Comparison of ENCODE assay signal across 21 cellular contexts in genomic region chr2:85398426-85399182, GRCh38. TPM values are rescaled to one million over a fixed set of nuclear protein-coding genes. Genes with fewer than 3 reads are reported as not detected.
DNase-seq lines count a peak whose midpoint lies in the region; ATAC-seq, FAIRE-seq and TF ChIP-seq lines count a peak whose summit lies in the region.
"Had no signal": no experiment of that assay in that cellular context is flagged by ENCODE, and none has a peak within 500 bp of the region (broad histone marks: within the 10 kb centered on the region; RNA-seq: fewer than 3 reads in every experiment).

No MANE protein-coding gene starts in this region.

- intact Hi-C loops in K562 (cut with micrococcal nuclease) (no loop called here), upper lobe of right lung (cut with DNase I) (no loop called here)

- TF ChIP-seq EP300 in K562 (IDR thresholded peaks at IDR 0.05; ENCODE audit: low read length): no peak

- whole genome bisulfite sequencing in K562 (ENCODE audit: insufficient coverage, low coverage, missing lambda C conversion rate): 64% methylated on average over 8 of the region's 8 CpGs
- 98% methylated on average over 5 of the region's 8 CpGs for WGBS in smooth muscle cell (ENCODE audit: low lambda C conversion rate)

- no peaks in the 10 kb centered on the region for H3K79me2 ChIP-seq in K562 (ENCODE audit: control insufficient read depth, insufficient read depth, low read length)
- peaks cover 13% of the 10 kb centered on the region for H3K79me2 ChIP-seq in parathyroid adenoma
- peaks cover 4% of the 10 kb centered on the region for H3K79me2 ChIP-seq in smooth muscle cell (ENCODE audit: low read depth)

- no peak for TF ChIP-seq POLR2A in K562 (conservative IDR thresholded peaks at IDR 0.05)

- POLR2A ChIA-PET in activated naive CD8-positive, alpha-beta T cell treated with anti-CD3 and anti-CD28 coated beads, Interleukin-2, amount 10 ng/mL, durations not matched to agents 7 days and 5 days (lab: Charles Lee): interaction anchor here (0.7 kb wide), 1 partner anchor 141 kb away, joined by 3 read pairs; the partner anchor contains the start of gene MAT2A
- POLR2A ChIA-PET in K562 (lab: Yijun Ruan, JAX): interaction anchor here (0.6 to 63.9 kb wide), 3 partner anchors 74 to 147 kb away, joined by 3 to 1576 read pairs (median 4); partner anchors contain the start of gene MAT2A

- H3K9me1 ChIP-seq in K562 (ENCODE audit: control insufficient read depth, insufficient read depth, low read length): no peaks in the 10 kb centered on the region

- H3K4me3 ChIP-seq in K562 (no peak overlapping the region), parathyroid adenoma (ENCODE audit: low read depth, low read length) (no peak overlapping the region), upper lobe of right lung (no peak overlapping the region), smooth muscle cell (no peak overlapping the region)
- H3K4me3 ChIP-seq: uterus had no signal

- no TSS peak for BruUV-seq in K562 (replicated peaks; lab: Mats Ljungman, UMichigan)

- peak; percentile 20 for DNase-seq in activated naive CD8-positive, alpha-beta T cell treated with anti-CD3 and anti-CD28 coated beads, Interleukin-2, amount 10 ng/mL, durations not matched to agents 7 days and 5 days
- no peak for DNase-seq in activated naive CD8-positive, alpha-beta T cell treated with anti-CD3 and anti-CD28 coated beads, Interleukin-2, amount 50 U/mL, for 24 hours
- DNase-seq in K562 (ENCODE audit: extremely low read depth in 1 of 4, low spot score in 3 of 4) (no peak), upper lobe of right lung (peak; percentile 58), RPMI8226 (no peak), Kasumi-1 (lab: John Stamatoyannopoulos, UW) (no peak), smooth muscle cell (lab: John Stamatoyannopoulos, UW; ENCODE audit: unreplicated experiment) (no peak)
- DNase-seq: activated CD4-positive, alpha-beta memory T cell treated with anti-CD3 and anti-CD28 coated beads for 36 hours; activated T-cell treated with anti-CD3 and anti-CD28 coated beads for 4 hours; amniotic stem cell; foreskin fibroblast; NCI-H1694; NCI-H345; NCI-H82; OCI-M1; stimulated activated CD4-positive, alpha-beta T cell treated with anti-CD3 and anti-CD28 coated beads, Interleukin-2, amount 100 ng/mL, for 48 hours; T-cell; uterus had no signal

- peak overlapping the region in 1 of 2 experiments; percentile 61; a peak in 1 of 4 replicates for H3K9ac ChIP-seq in K562 (ENCODE audit: insufficient read depth in 1 of 2, low read depth in 2 of 2, low read length in 2 of 2)
- H3K9ac ChIP-seq in parathyroid adenoma: no peak overlapping the region
- H3K9ac ChIP-seq in smooth muscle cell (ENCODE audit: low read depth): no peak overlapping the region

- H3K4me1 ChIP-seq in K562 (replicated peaks in 1 of 2; ENCODE audit: control insufficient read depth in 2 of 2, insufficient read depth in 2 of 2, low read length in 2 of 2): peaks cover 0 to 7% of the 10 kb centered on the region in 2 experiments; a peak in 1 of 5 replicates
- H3K4me1 ChIP-seq in parathyroid adenoma: peaks cover 83% of the 10 kb centered on the region
- peaks cover 11% of the 10 kb centered on the region for H3K4me1 ChIP-seq in upper lobe of right lung
- no peaks in the 10 kb centered on the region for H3K4me1 ChIP-seq in smooth muscle cell (ENCODE audit: low read depth)

- H3K9me3 ChIP-seq in K562 (replicated peaks; ENCODE audit: control insufficient read depth, insufficient read depth, low read depth, low read length) (no peaks in the 10 kb centered on the region; the same call in 1 of the 2 replicates), parathyroid adenoma (ENCODE audit: control insufficient read depth, low read length) (no peaks in the 10 kb centered on the region), upper lobe of right lung (peaks cover 3% of the 10 kb centered on the region), smooth muscle cell (replicated peaks; ENCODE audit: low read depth) (no peaks in the 10 kb centered on the region)
- H3K9me3 ChIP-seq: uterus had no signal

- H3F3A ChIP-seq in smooth muscle cell (ENCODE audit: low read depth): no peaks in the 10 kb centered on the region

- H3K36me3 Mint-ChIP-seq in activated naive CD8-positive, alpha-beta T cell treated with anti-CD3 and anti-CD28 coated beads, Interleukin-2, amount 10 ng/mL, durations not matched to agents 7 days and 5 days: peaks cover 57% of the 10 kb centered on the region
- H3K36me3 Mint-ChIP-seq in activated naive CD8-positive, alpha-beta T cell treated with anti-CD3 and anti-CD28 coated beads, Interleukin-2, amount 50 U/mL, for 24 hours (ENCODE audit: low read depth): peaks cover 7% of the 10 kb centered on the region

- no peak for FAIRE-seq in K562 (lab: Jason Lieb, UNC)
- FAIRE-seq: A204.1 had no signal

- H2AFZ ChIP-seq in K562 (ENCODE audit: low read depth, low read length) (no peak overlapping the region), parathyroid adenoma (peak overlapping the region; percentile 22), smooth muscle cell (ENCODE audit: low read depth) (no peak overlapping the region)

- H3K27me3 Mint-ChIP-seq in activated naive CD8-positive, alpha-beta T cell treated with anti-CD3 and anti-CD28 coated beads, Interleukin-2, amount 10 ng/mL, durations not matched to agents 7 days and 5 days: no peaks in the 10 kb centered on the region
- no peaks in the 10 kb centered on the region for H3K27me3 Mint-ChIP-seq in activated naive CD8-positive, alpha-beta T cell treated with anti-CD3 and anti-CD28 coated beads, Interleukin-2, amount 50 U/mL, for 24 hours
- H3K27me3 Mint-ChIP-seq: activated CD4-positive, alpha-beta memory T cell treated with anti-CD3 and anti-CD28 coated beads for 36 hours; T-cell had no signal

- H3K27ac ChIP-seq in K562 (ENCODE audit: extremely low read depth, low read depth, low read length): no peak overlapping the region
- peak overlapping the region; percentile 97 for H3K27ac ChIP-seq in parathyroid adenoma
- no peak overlapping the region for H3K27ac ChIP-seq in upper lobe of right lung
- H3K27ac ChIP-seq in smooth muscle cell (ENCODE audit: low read depth): no peak overlapping the region
- H3K27ac ChIP-seq: uterus had no signal

- CTCF ChIA-PET in K562 (lab: Yijun Ruan, JAX; ENCODE audit: low intra/inter-chr PET ratio): no interaction called here

- H3K4me2 ChIP-seq in K562 (ENCODE audit: insufficient read depth, low read length) (no peak overlapping the region), parathyroid adenoma (ENCODE audit: low read length) (peak overlapping the region; percentile 93), smooth muscle cell (no peak overlapping the region)

- peaks cover 2% of the 10 kb centered on the region; the same call in 1 of the 3 replicates for H3K36me3 ChIP-seq in K562 (ENCODE audit: control insufficient read depth, insufficient read depth, low read length)
- H3K36me3 ChIP-seq in parathyroid adenoma (ENCODE audit: control insufficient read depth, insufficient read depth, low read length): no peaks in the 10 kb centered on the region
- H3K36me3 ChIP-seq in upper lobe of right lung: peaks cover 28% of the 10 kb centered on the region
- no peaks in the 10 kb centered on the region for H3K36me3 ChIP-seq in smooth muscle cell (ENCODE audit: low read depth)
- H3K36me3 ChIP-seq: uterus had no signal

- no peak for TF ChIP-seq CTCF in K562 (IDR thresholded peaks at IDR 0.05 in 2 of 3, conservative IDR thresholded peaks at IDR 0.05 in 1 of 3; ENCODE audit: insufficient read depth in 2 of 3, low read depth in 1 of 3, low read length in 3 of 3)
- no peak for TF ChIP-seq CTCF in parathyroid adenoma (IDR thresholded peaks at IDR 0.05)
- no peak for TF ChIP-seq CTCF in upper lobe of right lung (IDR thresholded peaks at IDR 0.05)
- TF ChIP-seq CTCF in smooth muscle cell (IDR thresholded peaks at IDR 0.05; ENCODE audit: borderline replicate concordance, insufficient read depth, poor library complexity, severe bottlenecking): no peak

- no peak for TF ChIP-seq RAD21 in K562 (CRISPR knock-in tag; conservative IDR thresholded peaks at IDR 0.05 in 1 of 2, IDR thresholded peaks at IDR 0.05 in 1 of 2)

- ATAC-seq in activated naive CD8-positive, alpha-beta T cell treated with anti-CD3 and anti-CD28 coated beads, Interleukin-2, amount 10 ng/mL, durations not matched to agents 7 days and 5 days (ENCODE audit: low read depth): no peak
- ATAC-seq in activated naive CD8-positive, alpha-beta T cell treated with anti-CD3 and anti-CD28 coated beads, Interleukin-2, amount 50 U/mL, for 24 hours: no peak
- ATAC-seq in K562: peak; percentile 14
- ATAC-seq in upper lobe of right lung: no peak

- no peak overlapping the region for H3K27ac Mint-ChIP-seq in activated naive CD8-positive, alpha-beta T cell treated with anti-CD3 and anti-CD28 coated beads, Interleukin-2, amount 10 ng/mL, durations not matched to agents 7 days and 5 days
- H3K27ac Mint-ChIP-seq in activated naive CD8-positive, alpha-beta T cell treated with anti-CD3 and anti-CD28 coated beads, Interleukin-2, amount 50 U/mL, for 24 hours: no peak overlapping the region
- H3K27ac Mint-ChIP-seq: activated CD4-positive, alpha-beta memory T cell treated with anti-CD3 and anti-CD28 coated beads for 36 hours had no signal

- peaks cover 1% of the 10 kb centered on the region for H3K9me3 Mint-ChIP-seq in activated naive CD8-positive, alpha-beta T cell treated with anti-CD3 and anti-CD28 coated beads, Interleukin-2, amount 10 ng/mL, durations not matched to agents 7 days and 5 days
- peaks cover 7% of the 10 kb centered on the region for H3K9me3 Mint-ChIP-seq in activated naive CD8-positive, alpha-beta T cell treated with anti-CD3 and anti-CD28 coated beads, Interleukin-2, amount 50 U/mL, for 24 hours

- H3K4me3 Mint-ChIP-seq in activated naive CD8-positive, alpha-beta T cell treated with anti-CD3 and anti-CD28 coated beads, Interleukin-2, amount 10 ng/mL, durations not matched to agents 7 days and 5 days: no peak overlapping the region
- H3K4me3 Mint-ChIP-seq in activated naive CD8-positive, alpha-beta T cell treated with anti-CD3 and anti-CD28 coated beads, Interleukin-2, amount 50 U/mL, for 24 hours: no peak overlapping the region
- H3K4me3 Mint-ChIP-seq: activated CD4-positive, alpha-beta memory T cell treated with anti-CD3 and anti-CD28 coated beads for 36 hours; T-cell had no signal

- no peaks in the 10 kb centered on the region for H3K27me3 ChIP-seq in K562 (ENCODE audit: control insufficient read depth in 2 of 2, insufficient read depth in 2 of 2, low read length in 2 of 2)
- no peaks in the 10 kb centered on the region for H3K27me3 ChIP-seq in parathyroid adenoma (ENCODE audit: control insufficient read depth, insufficient read depth, low read length)
- no peaks in the 10 kb centered on the region for H3K27me3 ChIP-seq in upper lobe of right lung
- no peaks in the 10 kb centered on the region for H3K27me3 ChIP-seq in smooth muscle cell (ENCODE audit: low read depth)
- H3K27me3 ChIP-seq: uterus had no signal

- peaks cover 10% of the 10 kb centered on the region for H3K4me1 Mint-ChIP-seq in activated naive CD8-positive, alpha-beta T cell treated with anti-CD3 and anti-CD28 coated beads, Interleukin-2, amount 10 ng/mL, durations not matched to agents 7 days and 5 days
- peaks cover 9% of the 10 kb centered on the region for H3K4me1 Mint-ChIP-seq in activated naive CD8-positive, alpha-beta T cell treated with anti-CD3 and anti-CD28 coated beads, Interleukin-2, amount 50 U/mL, for 24 hours

- in situ Hi-C loops in K562 (cut with MboI): no loop called here

- no peaks in the 10 kb centered on the region for H4K20me1 ChIP-seq in K562 (replicated peaks; ENCODE audit: control insufficient read depth, insufficient read depth, low read length)
- H4K20me1 ChIP-seq in smooth muscle cell (ENCODE audit: low read depth): no peaks in the 10 kb centered on the region

RNA-seq across cellular contexts. Expression of gene CAPG, which starts 11.6 kb away (rescaled TPM):
- 100 to 1,000 TPM; 263 to 279 TPM for total RNA-seq in activated naive CD8-positive, alpha-beta T cell treated with anti-CD3 and anti-CD28 coated beads, Interleukin-2, amount 10 ng/mL, durations not matched to agents 7 days and 5 days
- total RNA-seq in K562 (2011; cell fraction: chromatin; rRNA removed; ENCODE audit: low replicate concordance): 12.5 and 27.5 TPM in 2 replicates
- 22.3 and 22.9 TPM in 2 replicates for total RNA-seq in K562 (2011; cell fraction: nucleolus; rRNA removed)
- 12.0 and 16.9 TPM in 2 replicates for total RNA-seq in K562 (2011; cell fraction: nucleoplasm; rRNA removed)
- total RNA-seq in K562 (2014; rRNA removed): 59.5 and 80.5 TPM in 2 replicates
- 18.9 and 25.3 TPM in 2 replicates for total RNA-seq in K562 (2014; rRNA removed; fragmentation: Illumina TruSeq; extraction: Trizol)
- 82.9 and 85.5 TPM in 2 replicates for total RNA-seq in K562 (2015; rRNA removed; fragmentation: Illumina TruSeq; extraction: Trizol)
- 56.0 and 59.5 TPM in 2 replicates for total RNA-seq in K562 (2021)
- 64.7 and 70.7 TPM in 2 replicates for polyA plus RNA-seq in K562 (2011; rRNA removed)
- 65.8 and 109 TPM in 2 replicates for polyA plus RNA-seq in K562 (2011; cell fraction: cytosol; rRNA removed)
- 41.7 and 43.1 TPM in 2 replicates for polyA plus RNA-seq in K562 (2011; cell fraction: nucleus; rRNA removed)
- polyA plus RNA-seq in K562 (2012): 96.2 and 154 TPM in 2 replicates
- 39.4 and 48.0 TPM in 2 replicates for polyA plus RNA-seq in K562 (2014; fragmentation: Illumina TruSeq; extraction: Trizol)
- 10 to 100 TPM; 10.6 to 21.7 TPM for polyA plus RNA-seq in K562 (2014; fragmentation: Nextera tagmentation; extraction: Ambion mirVana)
- polyA plus RNA-seq in K562 (2014; rRNA removed): 83.4 and 90.4 TPM in 2 replicates
- polyA minus RNA-seq in K562 (2011; rRNA and poly(A)+ RNA removed): 14.5 and 26.8 TPM in 2 replicates
- 16.9 and 25.1 TPM in 2 replicates for polyA minus RNA-seq in K562 (2011; cell fraction: cytosol; rRNA and poly(A)+ RNA removed)
- 11.3 and 15.8 TPM in 2 replicates for polyA minus RNA-seq in K562 (2011; cell fraction: nucleus; rRNA and poly(A)+ RNA removed)
- 419 TPM for total RNA-seq in upper lobe of right lung
- total RNA-seq in smooth muscle cell: 50.1 and 51.6 TPM in 2 replicates
- polyA plus RNA-seq in smooth muscle cell: 96.2 and 183 TPM in 2 replicates

RNA-seq across cellular contexts. Expression of gene SH2D6, which starts 19.9 kb away (rescaled TPM):
- total RNA-seq in activated naive CD8-positive, alpha-beta T cell treated with anti-CD3 and anti-CD28 coated beads, Interleukin-2, amount 10 ng/mL, durations not matched to agents 7 days and 5 days: 1 to 10 TPM in 1 of 2 experiments, under 1 TPM in 1; 0.94 to 1.4 TPM
- 0.32 and 1.1 TPM in 2 replicates for total RNA-seq in K562 (2011; cell fraction: chromatin; rRNA removed; ENCODE audit: low replicate concordance)
- 1.7 and 1.8 TPM in 2 replicates for total RNA-seq in K562 (2011; cell fraction: nucleolus; rRNA removed)
- 0.73 TPM in 1 of 2 replicates, not detected in the other for total RNA-seq in K562 (2011; cell fraction: nucleoplasm; rRNA removed)
- total RNA-seq in K562 (2014; rRNA removed): 0.20 TPM in 1 of 2 replicates, not detected in the other
- 0.76 TPM in 1 of 2 replicates, not detected in the other for total RNA-seq in K562 (2014; rRNA removed; fragmentation: Illumina TruSeq; extraction: Trizol)
- 0.14 TPM in 1 of 2 replicates, not detected in the other for total RNA-seq in K562 (2015; rRNA removed; fragmentation: Illumina TruSeq; extraction: Trizol)
- 0.33 and 0.36 TPM in 2 replicates for total RNA-seq in K562 (2021)
- 0.34 and 0.46 TPM in 2 replicates for polyA plus RNA-seq in K562 (2011; rRNA removed)
- 0.76 TPM in 1 of 2 replicates, not detected in the other for polyA plus RNA-seq in K562 (2011; cell fraction: cytosol; rRNA removed)
- polyA plus RNA-seq in K562 (2011; cell fraction: nucleus; rRNA removed): 1.1 TPM in 2 replicates
- polyA plus RNA-seq in K562 (2012): 0.55 and 1.0 TPM in 2 replicates
- polyA plus RNA-seq in K562 (2014; fragmentation: Illumina TruSeq; extraction: Trizol): not detected in 2 replicates
- polyA plus RNA-seq in K562 (2014; fragmentation: Nextera tagmentation; extraction: Ambion mirVana): under 1 TPM; 0.07 to 0.21 TPM
- 0.41 and 1.2 TPM in 2 replicates for polyA plus RNA-seq in K562 (2014; rRNA removed)
- 0.53 TPM in 1 of 2 replicates, not detected in the other for polyA minus RNA-seq in K562 (2011; rRNA and poly(A)+ RNA removed)
- polyA minus RNA-seq in K562 (2011; cell fraction: cytosol; rRNA and poly(A)+ RNA removed): not detected in 2 replicates
- polyA minus RNA-seq in K562 (2011; cell fraction: nucleus; rRNA and poly(A)+ RNA removed): 0.33 and 1.1 TPM in 2 replicates
- 1.0 TPM for total RNA-seq in upper lobe of right lung
- total RNA-seq in smooth muscle cell: not detected in 2 replicates
- not detected in 2 replicates for polyA plus RNA-seq in smooth muscle cell
- total RNA-seq: G401, uterus had no signal

RNA-seq across cellular contexts. Expression of gene ELMOD3, which starts 44.0 kb away (rescaled TPM):
- total RNA-seq in activated naive CD8-positive, alpha-beta T cell treated with anti-CD3 and anti-CD28 coated beads, Interleukin-2, amount 10 ng/mL, durations not matched to agents 7 days and 5 days: 10 to 100 TPM; 23.1 to 26.4 TPM
- total RNA-seq in K562 (2011; cell fraction: chromatin; rRNA removed; ENCODE audit: low replicate concordance): 51.6 and 62.7 TPM in 2 replicates
- total RNA-seq in K562 (2011; cell fraction: nucleolus; rRNA removed): 34.3 and 36.0 TPM in 2 replicates
- 37.3 and 43.5 TPM in 2 replicates for total RNA-seq in K562 (2011; cell fraction: nucleoplasm; rRNA removed)
- total RNA-seq in K562 (2014; rRNA removed) (6.2 and 9.8 TPM in 2 replicates), K562 (2014; rRNA removed; fragmentation: Illumina TruSeq; extraction: Trizol) (10.5 and 11.6 TPM in 2 replicates), K562 (2015; rRNA removed; fragmentation: Illumina TruSeq; extraction: Trizol) (12.4 and 14.5 TPM in 2 replicates), K562 (2021) (7.8 and 9.2 TPM in 2 replicates), upper lobe of right lung (22.0 TPM), smooth muscle cell (13.3 and 28.2 TPM in 2 replicates)
- polyA plus RNA-seq in K562 (2011; rRNA removed) (14.5 and 18.7 TPM in 2 replicates), K562 (2014; fragmentation: Illumina TruSeq; extraction: Trizol) (11.1 and 14.3 TPM in 2 replicates), K562 (2014; fragmentation: Nextera tagmentation; extraction: Ambion mirVana) (1 to 10 TPM; 2.7 to 6.4 TPM), K562 (2014; rRNA removed) (14.5 and 14.6 TPM in 2 replicates), smooth muscle cell (15.2 and 16.4 TPM in 2 replicates)
- polyA plus RNA-seq in K562 (2011; cell fraction: cytosol; rRNA removed): 11.4 and 12.2 TPM in 2 replicates
- polyA plus RNA-seq in K562 (2011; cell fraction: nucleus; rRNA removed): 29.7 and 49.5 TPM in 2 replicates
- polyA plus RNA-seq in K562 (2012): 8.8 and 16.0 TPM in 2 replicates
- polyA minus RNA-seq in K562 (2011; rRNA and poly(A)+ RNA removed): 11.0 and 17.1 TPM in 2 replicates
- 2.5 and 4.8 TPM in 2 replicates for polyA minus RNA-seq in K562 (2011; cell fraction: cytosol; rRNA and poly(A)+ RNA removed)
- 11.9 and 12.7 TPM in 2 replicates for polyA minus RNA-seq in K562 (2011; cell fraction: nucleus; rRNA and poly(A)+ RNA removed)

RNA-seq across cellular contexts. Expression of gene RETSAT, which starts 44.3 kb away (rescaled TPM):
- 10 to 100 TPM; 28.8 to 29.7 TPM for total RNA-seq in activated naive CD8-positive, alpha-beta T cell treated with anti-CD3 and anti-CD28 coated beads, Interleukin-2, amount 10 ng/mL, durations not matched to agents 7 days and 5 days
- 45.6 and 82.8 TPM in 2 replicates for total RNA-seq in K562 (2011; cell fraction: chromatin; rRNA removed; ENCODE audit: low replicate concordance)
- 68.5 and 68.6 TPM in 2 replicates for total RNA-seq in K562 (2011; cell fraction: nucleolus; rRNA removed)
- total RNA-seq in K562 (2011; cell fraction: nucleoplasm; rRNA removed): 61.2 and 66.1 TPM in 2 replicates
- 12.3 and 15.6 TPM in 2 replicates for total RNA-seq in K562 (2014; rRNA removed)
- 13.2 and 14.4 TPM in 2 replicates for total RNA-seq in K562 (2014; rRNA removed; fragmentation: Illumina TruSeq; extraction: Trizol)
- 17.9 and 20.0 TPM in 2 replicates for total RNA-seq in K562 (2015; rRNA removed; fragmentation: Illumina TruSeq; extraction: Trizol)
- 19.5 and 20.1 TPM in 2 replicates for total RNA-seq in K562 (2021)
- polyA plus RNA-seq in K562 (2011; rRNA removed): 16.8 and 18.3 TPM in 2 replicates
- polyA plus RNA-seq in K562 (2011; cell fraction: cytosol; rRNA removed): 16.5 and 17.9 TPM in 2 replicates
- polyA plus RNA-seq in K562 (2011; cell fraction: nucleus; rRNA removed): 58.2 and 61.1 TPM in 2 replicates
- polyA plus RNA-seq in K562 (2012): 18.6 and 29.4 TPM in 2 replicates
- 18.7 and 21.6 TPM in 2 replicates for polyA plus RNA-seq in K562 (2014; fragmentation: Illumina TruSeq; extraction: Trizol)
- 1 to 10 TPM; 1.9 to 5.6 TPM for polyA plus RNA-seq in K562 (2014; fragmentation: Nextera tagmentation; extraction: Ambion mirVana)
- 13.8 and 16.5 TPM in 2 replicates for polyA plus RNA-seq in K562 (2014; rRNA removed)
- 17.0 and 18.0 TPM in 2 replicates for polyA minus RNA-seq in K562 (2011; rRNA and poly(A)+ RNA removed)
- polyA minus RNA-seq in K562 (2011; cell fraction: cytosol; rRNA and poly(A)+ RNA removed): 13.9 and 14.6 TPM in 2 replicates
- polyA minus RNA-seq in K562 (2011; cell fraction: nucleus; rRNA and poly(A)+ RNA removed): 17.0 and 26.4 TPM in 2 replicates
- 58.1 TPM for total RNA-seq in upper lobe of right lung
- total RNA-seq in smooth muscle cell: 24.1 and 29.9 TPM in 2 replicates
- polyA plus RNA-seq in smooth muscle cell: 17.9 and 20.6 TPM in 2 replicates

Comparison
In these comparisons a context has a peak if more than half of its experiments do, and no peak if none do; other contexts are left out.
1. DNase-seq: peak in activated naive CD8-positive, alpha-beta T cell treated with anti-CD3 and anti-CD28 coated beads, Interleukin-2, amount 10 ng/mL, durations not matched to agents 7 days and 5 days (single experiment) and upper lobe of right lung (single experiment); none in activated naive CD8-positive, alpha-beta T cell treated with anti-CD3 and anti-CD28 coated beads, Interleukin-2, amount 50 U/mL, for 24 hours (single experiment), K562 (0 of 4), RPMI8226 (single experiment), Kasumi-1 (0 of 2) and smooth muscle cell (single experiment).